In genomic region chr2:201220102-201220570, GRCh38 we compare ENCODE assay signal across 8 cellular contexts. TPM values are rescaled to one million over a fixed set of nuclear protein-coding genes. Genes with fewer than 3 reads are reported as not detected.
DNase-seq lines count a peak whose midpoint lies in the region; ATAC-seq and TF ChIP-seq lines count a peak whose summit lies in the region.

No MANE protein-coding gene starts in this region.

- H3K36me3 ChIP-seq in body of pancreas (replicated peaks in 1 of 2; ENCODE audit: insufficient read depth in 1 of 2, low read depth in 2 of 2) (peaks cover 0 to 7% of the 10 kb centered on the region in 2 donors), mucosa of stomach (ENCODE audit: control insufficient read depth, insufficient read depth, low read length) (peaks cover 6% of the 10 kb centered on the region)

- TF ChIP-seq POLR2A in body of pancreas (IDR thresholded peaks at IDR 0.05): no peak

- H3K4me1 ChIP-seq in body of pancreas (peaks cover 17% of the 10 kb centered on the region), mucosa of stomach (ENCODE audit: control insufficient read depth, insufficient read depth, low read length) (peaks cover 20% of the 10 kb centered on the region)

- H3K9me3 ChIP-seq in body of pancreas (no peaks in the 10 kb centered on the region), mucosa of stomach (ENCODE audit: control insufficient read depth, low read length) (no peaks in the 10 kb centered on the region)

- intact Hi-C loops in body of pancreas (cut with DNase I): no loop called here

- H3K4me3 ChIP-seq in body of pancreas (no peak overlapping the region), mucosa of stomach (ENCODE audit: low read length) (no peak overlapping the region)

- H3K27ac ChIP-seq in body of pancreas: peak overlapping the region in 2 of 4 donors; percentile 5 to 19

- DNase-seq in COR-L47 (lab: John Stamatoyannopoulos, UW) (peak; percentile 88), NCI-H1105 (lab: John Stamatoyannopoulos, UW) (peak; percentile 45), body of pancreas (peak; percentile 33 to 56 (median 43)), AG20443 (ENCODE audit: low spot score) (no peak), DMS 273 treated with DMSO at 0.1 percent for 48 hours (lab: John Stamatoyannopoulos, UW) (no peak), NCI-H524 treated with DMSO at 0.1 percent for 48 hours (lab: John Stamatoyannopoulos, UW) (no peak)
- DNase-seq in stimulated activated CD4-positive, alpha-beta T cell treated with anti-CD3 and anti-CD28 coated beads, Interleukin-2, amount 100 ng/mL, for 24 hours: no peak

- peak; percentile 58 for ATAC-seq in body of pancreas

- no peak for TF ChIP-seq CTCF in body of pancreas (IDR thresholded peaks at IDR 0.05)

- H3K9ac ChIP-seq in mucosa of stomach (ENCODE audit: low read length): peak overlapping the region; percentile 23

- WGBS in body of pancreas, 2 donors: 12 to 21% methylated on average over 4 of the region's 4 CpGs

- H3K27me3 ChIP-seq in body of pancreas: no peaks in the 10 kb centered on the region
- H3K27me3 ChIP-seq in mucosa of stomach (ENCODE audit: control insufficient read depth, insufficient read depth, low read length): no peaks in the 10 kb centered on the region

RNA-seq across cellular contexts. Expression of gene CASP10, which starts 37.2 kb away (rescaled TPM):
- total RNA-seq in body of pancreas: 1 to 10 TPM; 3.0 to 6.0 TPM

RNA-seq across cellular contexts. Expression of gene CASP8, which starts 40.2 kb away (rescaled TPM):
- total RNA-seq in body of pancreas: 100 to 1,000 TPM in 1 of 2 donors, 10 to 100 TPM in 1; 13.2 to 161 TPM

Comparison
In these comparisons a context has a peak if more than half of its experiments do, and no peak if none do; other contexts are left out.
1. DNase-seq: peak in COR-L47 (single experiment), NCI-H1105 (single experiment) and body of pancreas (4 of 4); none in AG20443 (single experiment), DMS 273 treated with DMSO at 0.1 percent for 48 hours (single experiment), NCI-H524 treated with DMSO at 0.1 percent for 48 hours (single experiment) and stimulated activated CD4-positive, alpha-beta T cell treated with anti-CD3 and anti-CD28 coated beads, Interleukin-2, amount 100 ng/mL, for 24 hours (0 of 2).